Comparison of ENCODE assay signal across 7 cellular contexts in genomic region chr3:134373278-134373941, GRCh38. TPM values are rescaled to one million over a fixed set of nuclear protein-coding genes. Genes with fewer than 3 reads are reported as not detected.
DNase-seq lines count a peak whose midpoint lies in the region; ATAC-seq, FAIRE-seq and TF ChIP-seq lines count a peak whose summit lies in the region.

No MANE protein-coding gene starts in this region.

- H3K4me3 ChIP-seq in H7 (ENCODE audit: insufficient read depth, low read depth, low read length) (peak overlapping the region; percentile 88), ectodermal cell (ENCODE audit: insufficient read depth, low read depth, low read length) (peak overlapping the region; percentile 99), HepG2 (replicated peaks in 1 of 3; ENCODE audit: insufficient read depth in 1 of 3, low read depth in 2 of 3, low read length in 3 of 3) (peak overlapping the region; percentile 89 to 94 (median 91))

- peaks cover 20% of the 10 kb centered on the region for H3K27me3 ChIP-seq in H7 (ENCODE audit: control insufficient read depth, insufficient read depth, low read length)
- H3K27me3 ChIP-seq in ectodermal cell (ENCODE audit: control insufficient read depth, insufficient read depth, low read length, poor library complexity, severe bottlenecking) = peaks cover 23% of the 10 kb centered on the region
- peaks cover 0 to 24% of the 10 kb centered on the region in 2 experiments; a peak in 4 of 5 replicates for H3K27me3 ChIP-seq in HepG2 (ENCODE audit: control insufficient read depth in 1 of 2, insufficient read depth in 2 of 2, low read length in 2 of 2)

- intact Hi-C loops in HepG2 (cut with micrococcal nuclease; ENCODE audit: unreplicated experiment) = no loop called here

- H3K79me2 ChIP-seq in HepG2 (ENCODE audit: insufficient read depth, low read length) = peaks cover 27% of the 10 kb centered on the region

- no peak for TF ChIP-seq CTCF in HepG2 (CRISPR knock-in tag; IDR thresholded peaks at IDR 0.05)

- H3K27ac ChIP-seq in ectodermal cell (ENCODE audit: insufficient read depth, low read depth, low read length, poor library complexity, severe bottlenecking) (peak overlapping the region; percentile 100), HepG2 (ENCODE audit: extremely low read length, insufficient read depth, low read length) (peak overlapping the region; percentile 97), substantia nigra (ENCODE audit: low read depth, low read length, poor library complexity, severe bottlenecking) (peak overlapping the region; percentile 100)

- H3K4me1 ChIP-seq in ectodermal cell (ENCODE audit: control insufficient read depth, insufficient read depth, low read length) (peaks cover 61% of the 10 kb centered on the region), HepG2 (ENCODE audit: insufficient read depth, low read length) (peaks cover 82% of the 10 kb centered on the region)

- H3K9ac ChIP-seq in HepG2 (ENCODE audit: insufficient read depth, low read depth, low read length) = peak overlapping the region; percentile 99

- peaks cover 24% of the 10 kb centered on the region for H4K20me1 ChIP-seq in HepG2 (ENCODE audit: insufficient read depth, low read length)

- peak overlapping the region; percentile 98 for H3K4me2 ChIP-seq in HepG2 (ENCODE audit: low read depth, low read length)

- peak; percentile 66 for ATAC-seq in HepG2
- no peak for ATAC-seq in HG03045 (IDR thresholded peaks at IDR 0.05; ENCODE audit: unreplicated experiment)
- ATAC-seq in GM18502 (IDR thresholded peaks at IDR 0.05; ENCODE audit: poor library complexity, unreplicated experiment) = no peak

- peak; percentile 96 for DNase-seq in H7
- DNase-seq in NCI-H82 treated with DMSO at 0.1 percent for 48 hours (lab: John Stamatoyannopoulos, UW; ENCODE audit: unreplicated experiment) = peak; percentile 35
- peak; percentile 86 for DNase-seq in HepG2 (ENCODE audit: low spot score)
- peak; percentile 7 to 94 (median 71) for DNase-seq in substantia nigra (lab: John Stamatoyannopoulos, UW)

- no peaks in the 10 kb centered on the region for H3K9me3 ChIP-seq in ectodermal cell (ENCODE audit: control insufficient read depth, low read length)
- H3K9me3 ChIP-seq in HepG2 (ENCODE audit: low read length) = no peaks in the 10 kb centered on the region

- FAIRE-seq in HepG2 (lab: Jason Lieb, UNC) = peak; percentile 63

- POLR2A ChIA-PET in HepG2 (lab: Yijun Ruan, JAX) = interaction anchor here (1.4 to 9.2 kb wide), 8 partner anchors 14 to 136 kb away, joined by 3 to 140 read pairs (median 13); partner anchors contain the start of genes ANAPC13 and CEP63

- no peak for TF ChIP-seq RAD21 in HepG2 (CRISPR knock-in tag; IDR thresholded peaks at IDR 0.05)

- WGBS in ectodermal cell, 2 experiments = 0% methylated on average over 42 of the region's 42 CpGs
- 0% methylated on average over 12 of the region's 42 CpGs for WGBS in HepG2 (ENCODE audit: low lambda C conversion rate)

- in situ Hi-C loops in HepG2 (cut with HindIII; ENCODE audit: extremely low pct_ligation_motif_present, low pct_unique_long_range_greater_than_20kb) = loop anchor here (5.0 kb wide), 2 partner anchors 61 to 104 kb away; no protein-coding TSS in a partner anchor

- TSS peak; percentile 72 for BruUV-seq in HepG2 (replicated peaks; lab: Mats Ljungman, UMichigan)

- no peak; a peak in 1 of 4 replicates for TF ChIP-seq POLR2A in HepG2 (IDR thresholded peaks at IDR 0.05; ENCODE audit: insufficient read depth in 1 of 2, low read depth in 2 of 2, low read length in 2 of 2)

- TF ChIP-seq EP300 in HepG2 (IDR thresholded peaks at IDR 0.05; ENCODE audit: low read depth in 2 of 2, low read length in 2 of 2) (0 out of 4 replicates have a peak, but pooled peaks of 1 of the 2 experiments have one; percentile 13), HepG2 (CRISPR knock-in tag; IDR thresholded peaks at IDR 0.05; ENCODE audit: borderline replicate concordance) (no peak)

- H3K36me3 ChIP-seq in H7 (replicated peaks; ENCODE audit: control insufficient read depth, insufficient read depth, low read length) (peaks cover 23% of the 10 kb centered on the region), ectodermal cell (ENCODE audit: control insufficient read depth, insufficient read depth, low read length) (peaks cover 28% of the 10 kb centered on the region), HepG2 (replicated peaks in 1 of 2; ENCODE audit: control insufficient read depth in 1 of 2, insufficient read depth in 2 of 2, low read length in 2 of 2) (peaks cover 26 to 37% of the 10 kb centered on the region in 2 experiments)

- no peak overlapping the region for H2AFZ ChIP-seq in HepG2 (ENCODE audit: low read length)

- CTCF ChIA-PET in HepG2 (lab: Yijun Ruan, JAX; ENCODE audit: low intra/inter-chr PET ratio, low total read pairs) = no interaction called here

TF ChIP-seq in HepG2, 621 proteins besides CTCF, POLR2A, EP300 and RAD21 (continues in another document):
- TF ChIP-seq NKX3-1 (CRISPR knock-in tag; IDR thresholded peaks at IDR 0.05) (peak; percentile 37; the same call in 1 of the 2 replicates), ERF (CRISPR knock-in tag; IDR thresholded peaks at IDR 0.05) (peak; percentile 14; the same call in 1 of the 2 replicates), ZNF180 (CRISPR knock-in tag; IDR thresholded peaks at IDR 0.05; ENCODE audit: borderline replicate concordance, low read depth) (peak; percentile 64; the same call in 1 of the 2 replicates), HMG20A (CRISPR knock-in tag; IDR thresholded peaks at IDR 0.05; ENCODE audit: borderline replicate concordance) (peak; percentile 21; the same call in 1 of the 2 replicates), REST (IDR thresholded peaks at IDR 0.05; ENCODE audit: borderline replicate concordance in 1 of 2, low read depth in 1 of 2, low read length in 2 of 2) (peak in 1 of 2 experiments; percentile 29; a peak in 1 of 4 replicates), MTF2 (CRISPR knock-in tag; IDR thresholded peaks at IDR 0.05; ENCODE audit: borderline replicate concordance) (no peak), SP5 (CRISPR knock-in tag; IDR thresholded peaks at IDR 0.05; ENCODE audit: borderline replicate concordance, low read depth) (peak; percentile 41; the same call in 1 of the 2 replicates), MXD4 (CRISPR knock-in tag; IDR thresholded peaks at IDR 0.05) (no peak), ZBTB7A (CRISPR knock-in tag; IDR thresholded peaks at IDR 0.05) (no peak), ATF3 (CRISPR knock-in tag; IDR thresholded peaks at IDR 0.05) (peak; percentile 91)

RNA-seq across cellular contexts. Expression of gene AMOTL2, which starts 0.8 kb away (rescaled TPM):
- total RNA-seq in H7 (2014; rRNA removed; shearing (Covaris generic)) = 46.0 and 54.5 TPM in 2 replicates
- 107 TPM for polyA plus RNA-seq in ectodermal cell (2013, experiment 1 of 4)
- 119 TPM for polyA plus RNA-seq in ectodermal cell (2013, experiment 2 of 4)
- 78.3 TPM for polyA plus RNA-seq in ectodermal cell (2013, experiment 3 of 4)
- 85.9 TPM for polyA plus RNA-seq in ectodermal cell (2013, experiment 4 of 4)
- 11.5 and 17.3 TPM in 2 replicates for total RNA-seq in HepG2 (2016; rRNA removed; fragmentation: Illumina TruSeq; extraction: Trizol)
- 1.3 and 1.8 TPM in 2 replicates for total RNA-seq in HepG2 (2016; cell fraction: cytosol; rRNA removed; fragmentation: Illumina TruSeq; extraction: Trizol; ENCODE audit: low read depth)
- total RNA-seq in HepG2 (2016; cell fraction: insoluble cytoplasmic fraction; rRNA removed; fragmentation: Illumina TruSeq; extraction: Trizol) = 10.0 and 18.3 TPM in 2 replicates
- total RNA-seq in HepG2 (2016; cell fraction: membrane; rRNA removed; fragmentation: Illumina TruSeq; extraction: Trizol) = 5.3 and 5.6 TPM in 2 replicates
- 25.6 and 30.4 TPM in 2 replicates for total RNA-seq in HepG2 (2016; cell fraction: nucleus; rRNA removed; fragmentation: Illumina TruSeq; extraction: Trizol)
- polyA plus RNA-seq in HepG2 (2011; rRNA removed) = 14.0 and 18.5 TPM in 2 replicates
- 7.7 and 10.7 TPM in 2 replicates for polyA plus RNA-seq in HepG2 (2011; cell fraction: cytosol; rRNA removed)
- polyA plus RNA-seq in HepG2 (2011; cell fraction: nucleus; rRNA removed) = 39.3 and 76.1 TPM in 2 replicates
- 5.4 and 7.4 TPM in 2 replicates for polyA plus RNA-seq in HepG2 (2012)
- 0.38 and 0.55 TPM in 2 replicates for polyA plus RNA-seq in HepG2 (2016; cell fraction: cytosol; fragmentation: Illumina TruSeq; extraction: Trizol; ENCODE audit: low read depth)
- polyA plus RNA-seq in HepG2 (2016; cell fraction: insoluble cytoplasmic fraction; fragmentation: Illumina TruSeq; extraction: Trizol; ENCODE audit: low read depth) = 8.6 and 12.7 TPM in 2 replicates
- polyA plus RNA-seq in HepG2 (2016; cell fraction: membrane; fragmentation: Illumina TruSeq; extraction: Trizol; ENCODE audit: low read depth) = 1.5 and 1.7 TPM in 2 replicates
- 19.3 and 21.2 TPM in 2 replicates for polyA plus RNA-seq in HepG2 (2016; cell fraction: nucleus; fragmentation: Illumina TruSeq; extraction: Trizol; ENCODE audit: insufficient read depth, low read depth)
- polyA minus RNA-seq in HepG2 (2011; rRNA and poly(A)+ RNA removed; ENCODE audit: low replicate concordance) = 47.5 and 50.2 TPM in 2 replicates
- 12.3 and 13.8 TPM in 2 replicates for polyA minus RNA-seq in HepG2 (2011; cell fraction: cytosol; rRNA and poly(A)+ RNA removed)
- 44.1 and 53.9 TPM in 2 replicates for polyA minus RNA-seq in HepG2 (2011; cell fraction: nucleus; rRNA and poly(A)+ RNA removed)

Comparison
In these comparisons a context has a peak if more than half of its experiments do, and no peak if none do; other contexts are left out.
1. DNase-seq: peak in every context shown above with its lines; median percentile 96 in H7; 86 in HepG2; 71 in substantia nigra; 35 in NCI-H82 treated with DMSO at 0.1 percent for 48 hours.